1 cellular context compared by ENCODE assay signal in the genomic region with DNA sequence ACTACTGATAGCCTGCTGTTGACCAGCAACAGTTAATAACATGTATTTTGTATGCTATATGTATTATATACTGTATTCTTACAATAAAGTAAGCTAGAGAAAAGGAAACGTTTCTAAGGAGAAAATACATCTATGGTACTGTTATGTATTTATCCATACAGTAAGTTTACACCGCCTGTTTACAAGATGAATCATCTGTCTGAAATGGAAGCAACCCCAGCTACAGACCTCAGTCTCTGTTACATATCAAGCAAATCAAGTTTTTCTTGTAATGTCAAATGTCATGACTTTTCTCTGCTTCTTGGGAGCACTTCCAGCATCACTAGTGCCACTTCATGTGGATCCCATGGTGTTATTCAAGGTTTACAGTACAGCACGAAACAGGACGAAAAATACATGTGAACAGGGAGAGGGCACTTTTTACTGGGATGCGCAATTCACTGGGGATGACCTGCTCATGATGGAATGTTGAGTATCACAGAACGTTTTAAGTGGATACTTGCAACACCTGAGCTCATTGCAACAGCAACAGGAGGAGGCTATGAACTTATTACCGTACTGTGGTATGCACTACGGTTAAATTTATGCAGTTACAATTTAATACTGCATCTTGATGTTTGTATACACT. TPM values are rescaled to one million over a fixed set of nuclear protein-coding genes. Genes with fewer than 3 reads are reported as not detected.
"Had no signal": no experiment of that assay in that cellular context is flagged by ENCODE, and none has a peak within 500 bp of the region (broad histone marks: within the 10 kb centered on the region; RNA-seq: fewer than 3 reads in every experiment).

No MANE protein-coding gene starts in this region.

RNA-seq across cellular contexts. Expression of a gene that starts 2.5 kb away (rescaled TPM):
- total RNA-seq: mesenteric fat pad had no signal
